ENCODE assay signal across 21 cellular contexts in the genomic region with DNA sequence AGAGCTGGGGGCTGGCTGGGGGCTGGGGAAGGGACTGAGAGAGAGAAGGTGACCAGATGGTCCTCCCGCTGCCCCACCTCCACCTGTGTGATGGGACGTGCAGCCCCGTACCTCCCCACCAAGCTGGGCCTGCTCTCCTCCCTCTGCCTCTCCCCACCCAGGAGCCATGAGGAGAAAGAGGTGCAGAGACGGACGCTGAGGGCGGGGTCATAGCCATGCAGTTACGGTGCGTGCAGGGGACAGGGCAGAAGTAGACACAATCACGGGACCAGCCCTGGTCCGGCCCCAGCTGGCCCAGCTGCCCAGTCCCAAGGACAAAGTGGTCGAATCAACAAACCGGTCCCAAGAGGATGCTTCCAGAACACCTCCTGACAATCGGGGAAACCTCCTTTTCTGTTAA. TPM values are rescaled to one million over a fixed set of nuclear protein-coding genes. Genes with fewer than 3 reads are reported as not detected.
DNase-seq lines count a peak whose midpoint lies in the region; ATAC-seq and TF ChIP-seq lines count a peak whose summit lies in the region.
"Had no signal": no experiment of that assay in that cellular context is flagged by ENCODE, and none has a peak within 500 bp of the region (broad histone marks: within the 10 kb centered on the region; RNA-seq: fewer than 3 reads in every experiment).

No MANE protein-coding gene starts in this region.

- peaks cover 48 to 98% (median 75%) of the 10 kb centered on the region in 3 donors for H3K36me3 ChIP-seq in tibial artery

- H3K27ac Mint-ChIP-seq in nephron = peak overlapping the region; percentile 28 to 68 (median 63)
- H3K27ac Mint-ChIP-seq in chondrocyte (ENCODE audit: unreplicated experiment) = no peak overlapping the region
- H3K27ac Mint-ChIP-seq: stimulated activated memory B cell treated with anti-CD40 and anti-IgM and Interleukin-4, amounts not matched to agents 10 μg/mL and 1 μg/mL and 100 μg/mL, for 72 hours had no signal

- H3K27ac ChIP-seq in angular gyrus (ENCODE audit: low read depth, low read length) (peak overlapping the region; percentile 68), tibial artery (peak overlapping the region; percentile 74 to 82)
- H3K27ac ChIP-seq: hepatocyte had no signal

- H3K27me3 ChIP-seq in tibial artery = no peaks in the 10 kb centered on the region
- H3K27me3 ChIP-seq: adrenal gland, hepatocyte, Peyer's patch had no signal

- H3K9me3 Mint-ChIP-seq in nephron = peaks cover 16% of the 10 kb centered on the region
- peaks cover 12% of the 10 kb centered on the region for H3K9me3 Mint-ChIP-seq in chondrocyte (ENCODE audit: low read depth)
- H3K9me3 Mint-ChIP-seq: central memory CD8-positive, alpha-beta T cell had no signal

- intact Hi-C loops in Right ventricle myocardium superior (cut with DNase I) (no loop called here), tibial artery (cut with DNase I; ENCODE audit: low total_unique reads) (loop anchor here (5.0 kb wide), 1 partner anchor 444 kb away; no protein-coding TSS in a partner anchor)

- peaks cover 14% of the 10 kb centered on the region for H3K4me1 Mint-ChIP-seq in nephron
- peaks cover 11% of the 10 kb centered on the region for H3K4me1 Mint-ChIP-seq in chondrocyte (ENCODE audit: low read depth)
- H3K4me1 Mint-ChIP-seq: central memory CD8-positive, alpha-beta T cell; stimulated activated memory B cell treated with anti-CD40 and anti-IgM and Interleukin-4, amounts not matched to agents 10 μg/mL and 1 μg/mL and 100 μg/mL, for 72 hours had no signal

- peak; percentile 81 for ATAC-seq in Right ventricle myocardium superior (ENCODE audit: poor library complexity)
- ATAC-seq: stimulated activated memory B cell treated with anti-CD40 and anti-IgM and Interleukin-4, amounts not matched to agents 10 μg/mL and 1 μg/mL and 100 μg/mL, for 72 hours had no signal

- TF ChIP-seq CTCF in nephron (IDR thresholded peaks at IDR 0.05; ENCODE audit: unreplicated experiment in 3 of 3) = no peak
- no peak for TF ChIP-seq CTCF in tibial artery (IDR thresholded peaks at IDR 0.05)
- no peak for TF ChIP-seq CTCF in chondrocyte (IDR thresholded peaks at IDR 0.05)

- peaks cover 0 to 15% (median 13%) of the 10 kb centered on the region in 3 donors for H3K9me3 ChIP-seq in tibial artery

- DNase-seq in Right ventricle myocardium superior (peak; percentile 77), tibial artery (peak; percentile 66 to 92), chondrocyte (ENCODE audit: low spot score) (no peak), NOMO-1 (lab: John Stamatoyannopoulos, UW; ENCODE audit: unreplicated experiment in 2 of 2) (no peak), 8988T (no peak)
- DNase-seq: activated effector memory CD4-positive, alpha-beta T cell treated with Interleukin-2 at 50 U/mL for 16 hours; AML-193; islet precursor cell; Kasumi-1; NCI-H1105; NCI-H2107; Peyer's patch had no signal

- H3K4me3 Mint-ChIP-seq in nephron = peak overlapping the region in 1 of 3 experiments; percentile 51
- H3K4me3 Mint-ChIP-seq in chondrocyte (ENCODE audit: unreplicated experiment) = no peak overlapping the region
- H3K4me3 Mint-ChIP-seq: central memory CD8-positive, alpha-beta T cell; neural crest cell; stimulated activated memory B cell treated with anti-CD40 and anti-IgM and Interleukin-4, amounts not matched to agents 10 μg/mL and 1 μg/mL and 100 μg/mL, for 72 hours had no signal

- peaks cover 0 to 27% (median 26%) of the 10 kb centered on the region in 4 donors for H3K4me1 ChIP-seq in tibial artery
- H3K4me1 ChIP-seq: adrenal gland had no signal

- H3K36me3 Mint-ChIP-seq in nephron (ENCODE audit: low read depth) = peaks cover 58% of the 10 kb centered on the region
- peaks cover 38% of the 10 kb centered on the region for H3K36me3 Mint-ChIP-seq in chondrocyte (ENCODE audit: low read depth)

- H3K27me3 Mint-ChIP-seq in nephron (ENCODE audit: low read depth) = peaks cover 3% of the 10 kb centered on the region
- no peaks in the 10 kb centered on the region for H3K27me3 Mint-ChIP-seq in chondrocyte (ENCODE audit: low read depth)
- H3K27me3 Mint-ChIP-seq: central memory CD8-positive, alpha-beta T cell; stimulated activated memory B cell treated with anti-CD40 and anti-IgM and Interleukin-4, amounts not matched to agents 10 μg/mL and 1 μg/mL and 100 μg/mL, for 72 hours had no signal

- no peak overlapping the region for H3K4me3 ChIP-seq in tibial artery
- H3K4me3 ChIP-seq: adrenal gland, hepatocyte, Peyer's patch had no signal

RNA-seq across cellular contexts. Expression of a gene that starts 33.2 kb away (rescaled TPM):
- total RNA-seq in Right ventricle myocardium superior = 0.16 TPM
- total RNA-seq in chondrocyte = 1.0 to 4.7 TPM (median 1.3 TPM) in 3 replicates
- total RNA-seq: H4, mesenteric fat pad had no signal

Comparison
In these comparisons a context has a peak if more than half of its experiments do, and no peak if none do; other contexts are left out.
1. DNase-seq: peak in Right ventricle myocardium superior (single experiment) and tibial artery (2 of 2); none in chondrocyte (single experiment), NOMO-1 (0 of 2) and 8988T (single experiment).